ENCODE assay signal across 22 cellular contexts in the genomic region with DNA sequence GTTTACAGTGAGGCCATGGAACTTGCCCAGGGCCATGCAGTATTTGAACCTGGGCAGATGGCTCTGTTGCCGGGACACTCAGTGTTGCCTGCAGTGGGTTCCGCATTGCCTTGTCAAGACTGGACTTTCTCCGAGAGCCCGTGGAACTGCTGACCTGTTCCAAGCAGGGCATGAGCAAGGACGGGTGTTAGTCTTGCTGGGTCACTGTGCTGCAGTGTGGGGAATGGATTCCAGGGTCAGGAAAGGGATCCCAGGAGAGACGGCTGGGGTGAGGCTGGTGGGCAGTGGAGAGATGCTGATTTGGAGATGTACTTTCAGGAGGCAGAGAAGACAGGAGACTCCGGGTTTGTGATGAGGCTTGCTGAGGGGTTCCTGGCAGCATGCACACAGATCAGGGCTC.
DNase-seq lines count a peak whose midpoint lies in the region; ATAC-seq and TF ChIP-seq lines count a peak whose summit lies in the region.
"Had no signal": no experiment of that assay in that cellular context is flagged by ENCODE, and none has a peak within 500 bp of the region (broad histone marks: within the 10 kb centered on the region; RNA-seq: fewer than 3 reads in every experiment).

No MANE protein-coding gene starts in this region.

- intact Hi-C loops in cardiac septum (cut with DNase I) (no loop called here), right cardiac atrium (cut with DNase I) (no loop called here), colonic mucosa (cut with DNase I) (no loop called here)

- H3K27me3 ChIP-seq in right cardiac atrium (ENCODE audit: control insufficient read depth, insufficient read depth) (no peaks in the 10 kb centered on the region), colonic mucosa (no peaks in the 10 kb centered on the region), lung (ENCODE audit: control insufficient read depth, insufficient read depth) (no peaks in the 10 kb centered on the region), neural progenitor cell (no peaks in the 10 kb centered on the region)
- H3K27me3 ChIP-seq: BLaER1 treated with 17β-estradiol and CSF1 and Interleukin-3, amounts not matched to agents 10 nM and 100 nM had no signal

- no peaks in the 10 kb centered on the region for H3K36me3 ChIP-seq in colonic mucosa
- H3K36me3 ChIP-seq in lung (ENCODE audit: control insufficient read depth in 2 of 2, insufficient read depth in 2 of 2, low read length in 2 of 2): no peaks in the 10 kb centered on the region
- H3K36me3 ChIP-seq in neural progenitor cell: no peaks in the 10 kb centered on the region
- H3K36me3 ChIP-seq: BLaER1 treated with 17β-estradiol and CSF1 and Interleukin-3, amounts not matched to agents 10 nM and 100 nM had no signal

- no peak overlapping the region for H3K4me3 Mint-ChIP-seq in neural progenitor cell
- H3K4me3 Mint-ChIP-seq: B cell; CD8-positive, alpha-beta T cell; GM23338; HFFc6; IgD-negative memory B cell had no signal

- H3K9ac ChIP-seq in colonic mucosa (ENCODE audit: low read depth in 2 of 2, low read length in 2 of 2) (no peak overlapping the region), neural progenitor cell (no peak overlapping the region)
- H3K9ac ChIP-seq: BLaER1 treated with 17β-estradiol and CSF1 and Interleukin-3, amounts not matched to agents 10 nM and 100 nM had no signal

- H3K9me3 ChIP-seq in right cardiac atrium (ENCODE audit: control insufficient read depth, low read length) (no peaks in the 10 kb centered on the region), colonic mucosa (no peaks in the 10 kb centered on the region), lung (ENCODE audit: control insufficient read depth in 2 of 2, insufficient read depth in 1 of 2, low read length in 1 of 2) (peaks cover 0 to 4% of the 10 kb centered on the region in 2 donors), neural progenitor cell (ENCODE audit: low read depth) (no peaks in the 10 kb centered on the region)

- H3K27me3 Mint-ChIP-seq in neural progenitor cell (ENCODE audit: insufficient read depth, low read depth): peaks cover 5% of the 10 kb centered on the region

- no peak overlapping the region for H2AFZ ChIP-seq in neural progenitor cell (replicated peaks)
- H2AFZ ChIP-seq: GM23338 had no signal

- peaks cover 4% of the 10 kb centered on the region for H3K9me3 Mint-ChIP-seq in neural progenitor cell
- H3K9me3 Mint-ChIP-seq: CD8-positive, alpha-beta T cell; HFFc6 had no signal

- H3K79me2 ChIP-seq in neural progenitor cell (ENCODE audit: low read depth): no peaks in the 10 kb centered on the region

- TF ChIP-seq CTCF in colonic mucosa (IDR thresholded peaks at IDR 0.05) (no peak), lung (IDR thresholded peaks at IDR 0.05; ENCODE audit: control extremely low read depth, extremely low read depth) (no peak), neural progenitor cell (IDR thresholded peaks at IDR 0.05) (no peak)

- no peak overlapping the region for H3K4me2 ChIP-seq in neural progenitor cell
- H3K4me2 ChIP-seq: GM23338 had no signal

- H3F3A ChIP-seq in neural progenitor cell (ENCODE audit: low read depth): no peaks in the 10 kb centered on the region

- DNase-seq in cardiac septum (ENCODE audit: low spot score) (peak; percentile 63), right cardiac atrium (no peak), colonic mucosa (peak; percentile 12), lung (ENCODE audit: low spot score) (peak; percentile 16), neural progenitor cell (ENCODE audit: low spot score) (no peak), NCI-H1436 (lab: John Stamatoyannopoulos, UW) (no peak)
- DNase-seq: 8988T, Calu3, DMS79 treated with DMSO at 0.1 percent for 48 hours, GF-D8, H7, HFFc6 had no signal

- H3K36me3 Mint-ChIP-seq in neural progenitor cell: no peaks in the 10 kb centered on the region
- H3K36me3 Mint-ChIP-seq: CD8-positive, alpha-beta T cell; IgD-negative memory B cell had no signal

- H4K20me1 ChIP-seq in neural progenitor cell (ENCODE audit: low read depth): no peaks in the 10 kb centered on the region
- H4K20me1 ChIP-seq: BLaER1 treated with 17β-estradiol and CSF1 and Interleukin-3, amounts not matched to agents 10 nM and 100 nM had no signal

- peak overlapping the region; percentile 40 for H3K27ac Mint-ChIP-seq in neural progenitor cell
- H3K27ac Mint-ChIP-seq: B cell; CD8-positive, alpha-beta T cell; GM23338; HFFc6 had no signal

- WGBS in right cardiac atrium: 87% methylated on average over 7 of the region's 7 CpGs
- WGBS in lung, 2 donors: 91 to 94% methylated on average over 7 of the region's 7 CpGs

- H3K4me1 Mint-ChIP-seq in neural progenitor cell: peaks cover 14% of the 10 kb centered on the region
- H3K4me1 Mint-ChIP-seq: B cell had no signal

- no peak overlapping the region for H3K27ac ChIP-seq in right cardiac atrium (ENCODE audit: low read length)
- H3K27ac ChIP-seq in colonic mucosa: no peak overlapping the region
- no peak overlapping the region for H3K27ac ChIP-seq in lung (ENCODE audit: low read depth in 1 of 2, low read length in 1 of 2)
- H3K27ac ChIP-seq in neural progenitor cell: no peak overlapping the region
- H3K27ac ChIP-seq: BLaER1 treated with 17β-estradiol and CSF1 and Interleukin-3, amounts not matched to agents 10 nM and 100 nM had no signal

- no peak overlapping the region for H3K4me3 ChIP-seq in right cardiac atrium (ENCODE audit: low read length)
- no peak overlapping the region for H3K4me3 ChIP-seq in colonic mucosa
- no peak overlapping the region for H3K4me3 ChIP-seq in lung
- H3K4me3 ChIP-seq in neural progenitor cell: no peak overlapping the region
- H3K4me3 ChIP-seq: BLaER1 treated with 17β-estradiol and CSF1 and Interleukin-3, amounts not matched to agents 10 nM and 100 nM; GM12878; GM23338 had no signal

- no peak for ATAC-seq in right cardiac atrium
- ATAC-seq in lung (ENCODE audit: insufficient read depth, low FRiP score): no peak
- no peak for ATAC-seq in GM21390 (IDR thresholded peaks at IDR 0.05; ENCODE audit: unreplicated experiment)
- ATAC-seq in GM21360 (IDR thresholded peaks at IDR 0.05; ENCODE audit: unreplicated experiment): no peak
- ATAC-seq: CD8-positive, alpha-beta T cell; GM12878; GM23338; HCT116; HepG2 had no signal

- H3K4me1 ChIP-seq in right cardiac atrium (ENCODE audit: control insufficient read depth, insufficient read depth, low read length) (no peaks in the 10 kb centered on the region), colonic mucosa (no peaks in the 10 kb centered on the region), lung (ENCODE audit: control insufficient read depth in 2 of 2, insufficient read depth in 2 of 2, low read length in 2 of 2) (no peaks in the 10 kb centered on the region), neural progenitor cell (peaks cover 5% of the 10 kb centered on the region)

Comparison
In these comparisons a context has a peak if more than half of its experiments do, and no peak if none do; other contexts are left out.
1. DNase-seq: peak in cardiac septum (single experiment), colonic mucosa (single experiment) and lung (single experiment); none in right cardiac atrium (0 of 3), neural progenitor cell (single experiment) and NCI-H1436 (single experiment).